ENCODE assay signal across 27 cellular contexts in the genomic region with DNA sequence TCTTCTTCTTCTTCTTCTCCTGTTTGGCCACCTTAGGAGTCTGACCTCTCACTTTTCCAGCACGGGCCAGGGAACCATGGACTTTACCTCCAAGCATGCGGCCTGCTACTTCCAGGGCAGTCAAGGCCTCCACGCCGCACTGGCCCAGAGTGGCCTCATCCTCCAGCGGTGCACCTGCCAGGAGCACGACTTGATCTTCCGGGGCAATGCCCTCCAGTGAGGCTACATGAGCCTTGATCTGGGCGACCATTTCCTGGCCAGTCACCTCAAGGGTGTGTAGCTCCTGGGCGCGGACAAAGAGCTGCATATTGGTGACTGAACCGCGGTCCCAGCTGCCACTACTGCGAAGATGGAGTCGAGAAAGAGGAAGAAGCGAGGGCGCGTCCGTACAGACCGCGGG.
"Had no signal": no experiment of that assay in that cellular context is flagged by ENCODE, and none has a peak within 500 bp of the region (broad histone marks: within the 10 kb centered on the region; RNA-seq: fewer than 3 reads in every experiment).

No MANE protein-coding gene starts in this region.

- H3K36me3 ChIP-seq: adrenal gland, Peyer's patch, SJSA1 had no signal

- H3K4me3 ChIP-seq: adrenal gland, Peyer's patch, SJSA1 had no signal

- H3K4me1 ChIP-seq: adrenal gland, Peyer's patch, SJSA1 had no signal

- H3K9me3 ChIP-seq: adrenal gland, Peyer's patch, SJSA1 had no signal

- H3K27ac ChIP-seq: Peyer's patch, RWPE1, SJSA1, VCaP had no signal

- H3K27me3 ChIP-seq: adrenal gland, Peyer's patch had no signal

- DNase-seq: activated CD4-positive, alpha-beta memory T cell treated with anti-CD3 and anti-CD28 coated beads for 36 hours; activated CD4-positive, alpha-beta T cell treated with anti-CD3 and anti-CD28 coated beads, Interleukin-2, amount 10 ng/mL, durations not matched to agents 7 days and 5 days; activated CD4-positive, CD25-positive, alpha-beta regulatory T cell; activated CD8-positive, alpha-beta memory T cell treated with anti-CD3 and anti-CD28 coated beads for 24 hours; activated naive CD4-positive, alpha-beta T cell treated with anti-CD3 and anti-CD28 coated beads, Interleukin-2, amount 50 U/mL, for 16 hours; activated naive CD8-positive, alpha-beta T cell treated with anti-CD3 and anti-CD28 coated beads, Interleukin-2, amount 10 ng/mL, durations not matched to agents 7 days and 5 days; activated T-cell treated with anti-CD3 and anti-CD28 coated beads, Interleukin-2, amount 50 U/mL, for 4 hours; anterior cingulate cortex; central memory CD4-positive, alpha-beta T cell; Karpas-422; NCI-H1092 treated with DMSO at 0.1 percent for 48 hours; NCI-H1417 treated with DMSO at 0.1 percent for 48 hours; NCI-H1694; NCI-H2029; NCI-H2107; NCI-H345; NCI-H510A; NCI-H526 treated with DMSO at 0.1 percent for 48 hours; SHP77; SW 1271; T-helper 17 cell; T-helper 9 cell had no signal
